Comparison of ENCODE assay signal across 28 cellular contexts in the genomic region with DNA sequence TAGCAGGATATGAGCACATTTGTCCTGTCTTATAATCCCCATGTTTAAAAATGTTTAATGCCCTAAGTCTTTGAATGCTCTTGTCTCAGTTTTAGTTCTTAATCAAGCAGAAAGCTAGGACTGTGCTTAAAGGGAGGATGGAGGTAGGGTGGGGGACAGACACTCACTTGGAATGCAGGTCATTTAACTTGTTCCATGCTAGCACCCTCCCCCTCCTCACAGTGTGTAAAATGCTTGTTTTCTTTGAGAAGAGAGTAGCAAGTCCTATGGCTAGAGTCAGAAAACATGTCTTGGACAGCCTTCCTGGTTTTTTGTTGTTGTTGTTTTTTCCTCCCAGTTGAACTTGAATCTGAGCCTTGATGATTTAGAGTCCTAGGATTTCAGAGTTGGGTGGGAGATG.
"Had no signal": no experiment of that assay in that cellular context is flagged by ENCODE, and none has a peak within 500 bp of the region (broad histone marks: within the 10 kb centered on the region; RNA-seq: fewer than 3 reads in every experiment).

No MANE protein-coding gene starts in this region.

- H3K36me3 ChIP-seq: ascending aorta, brain microvascular endothelial cell had no signal

- H3K9me3 Mint-ChIP-seq: activated CD4-positive, alpha-beta T cell treated with anti-CD3 and anti-CD28 coated beads, Interleukin-2, amount 10 ng/mL, durations not matched to agents 7 days and 5 days; activated naive CD4-positive, alpha-beta T cell treated with anti-CD3 and anti-CD28 coated beads, Interleukin-2, amount 10 ng/mL, durations not matched to agents 7 days and 5 days; activated naive CD8-positive, alpha-beta T cell treated with anti-CD3 and anti-CD28 coated beads, Interleukin-2, amount 10 ng/mL, durations not matched to agents 7 days and 5 days; activated T-cell treated with anti-CD3 and anti-CD28 coated beads, Interleukin-2, amount 50 U/mL, for 24 hours; central memory CD8-positive, alpha-beta T cell; dendritic cell treated with granulocyte-macrophage colony-stimulating factor and Interleukin-4, amounts not matched to agents 40 ng/mL and 50 ng/mL, for 4 days had no signal

- H3K27ac Mint-ChIP-seq: activated CD4-positive, alpha-beta memory T cell treated with anti-CD3 and anti-CD28 coated beads, Interleukin-2, amount 10 ng/mL, durations not matched to agents 7 days and 5 days; activated CD4-positive, alpha-beta T cell treated with anti-CD3 and anti-CD28 coated beads, Interleukin-2, amount 10 ng/mL, durations not matched to agents 7 days and 5 days; activated naive CD4-positive, alpha-beta T cell treated with anti-CD3 and anti-CD28 coated beads, Interleukin-2, amount 10 ng/mL, durations not matched to agents 7 days and 5 days; activated naive CD4-positive, alpha-beta T cell treated with anti-CD3 and anti-CD28 coated beads, Interleukin-2, amount 50 U/mL, for 72 hours; activated naive CD8-positive, alpha-beta T cell treated with anti-CD3 and anti-CD28 coated beads, Interleukin-2, amount 10 ng/mL, durations not matched to agents 7 days and 5 days; activated T-cell treated with anti-CD3 and anti-CD28 coated beads, Interleukin-2, amount 50 U/mL, for 24 hours; activated T-cell treated with anti-CD3 and anti-CD28 coated beads, Interleukin-2, amount 50 U/mL, for 72 hours; dendritic cell treated with granulocyte-macrophage colony-stimulating factor and Interleukin-4, amounts not matched to agents 40 ng/mL and 50 ng/mL, for 4 days; effector memory CD8-positive, alpha-beta T cell had no signal

- H3K4me3 ChIP-seq: ascending aorta, coronary artery, dorsolateral prefrontal cortex had no signal

- DNase-seq: activated CD4-positive, alpha-beta memory T cell treated with anti-CD3 and anti-CD28 coated beads, Interleukin-2, amount 10 ng/mL, durations not matched to agents 7 days and 5 days; activated CD4-positive, alpha-beta T cell treated with anti-CD3 and anti-CD28 coated beads for 1 hour; activated CD4-positive, alpha-beta T cell treated with anti-CD3 and anti-CD28 coated beads for 4 hours; activated CD4-positive, alpha-beta T cell treated with anti-CD3 and anti-CD28 coated beads, Interleukin-2, amount 10 ng/mL, durations not matched to agents 7 days and 5 days; activated CD4-positive, alpha-beta T cell treated with anti-CD3 and anti-CD28 coated beads, Interleukin-2, amount 50 U/mL, for 4 hours; activated CD8-positive, alpha-beta memory T cell treated with anti-CD3 and anti-CD28 coated beads, Interleukin-2, amount 50 U/mL, for 48 hours; activated gamma-delta T cell; activated naive CD4-positive, alpha-beta T cell; activated naive CD4-positive, alpha-beta T cell treated with anti-CD3 and anti-CD28 coated beads, Interleukin-2, amount 10 ng/mL, durations not matched to agents 7 days and 5 days; activated naive CD8-positive, alpha-beta T cell treated with anti-CD3 and anti-CD28 coated beads, Interleukin-2, amount 10 ng/mL, durations not matched to agents 7 days and 5 days; activated T-cell treated with anti-CD3 and anti-CD28 coated beads for 4 hours; activated T-cell treated with anti-CD3 and anti-CD28 coated beads, Interleukin-2, amount 50 U/mL, for 24 hours; activated T-cell treated with anti-CD3 and anti-CD28 coated beads, Interleukin-2, amount 50 U/mL, for 72 hours; brain microvascular endothelial cell; dorsolateral prefrontal cortex; effector CD4-positive, alpha-beta T cell; effector memory CD8-positive, alpha-beta T cell; foreskin fibroblast; head of caudate nucleus; T-helper 2 cell had no signal

- H3K4me1 ChIP-seq: ascending aorta had no signal

- FAIRE-seq: bronchial epithelial cell, frontal cortex had no signal

- H3K9me3 ChIP-seq: ascending aorta had no signal

- H3K27me3 ChIP-seq: ascending aorta, brain microvascular endothelial cell had no signal

- H3K27me3 Mint-ChIP-seq: activated CD4-positive, alpha-beta memory T cell treated with anti-CD3 and anti-CD28 coated beads, Interleukin-2, amount 10 ng/mL, durations not matched to agents 7 days and 5 days; activated CD4-positive, alpha-beta T cell treated with anti-CD3 and anti-CD28 coated beads, Interleukin-2, amount 10 ng/mL, durations not matched to agents 7 days and 5 days; activated naive CD4-positive, alpha-beta T cell treated with anti-CD3 and anti-CD28 coated beads, Interleukin-2, amount 10 ng/mL, durations not matched to agents 7 days and 5 days; activated naive CD8-positive, alpha-beta T cell treated with anti-CD3 and anti-CD28 coated beads, Interleukin-2, amount 10 ng/mL, durations not matched to agents 7 days and 5 days; dendritic cell treated with granulocyte-macrophage colony-stimulating factor and Interleukin-4, amounts not matched to agents 40 ng/mL and 50 ng/mL, for 4 days had no signal

- H3K4me3 Mint-ChIP-seq: activated CD4-positive, alpha-beta memory T cell treated with anti-CD3 and anti-CD28 coated beads, Interleukin-2, amount 10 ng/mL, durations not matched to agents 7 days and 5 days; activated CD4-positive, alpha-beta T cell treated with anti-CD3 and anti-CD28 coated beads, Interleukin-2, amount 10 ng/mL, durations not matched to agents 7 days and 5 days; activated naive CD4-positive, alpha-beta T cell treated with anti-CD3 and anti-CD28 coated beads, Interleukin-2, amount 10 ng/mL, durations not matched to agents 7 days and 5 days; activated naive CD8-positive, alpha-beta T cell treated with anti-CD3 and anti-CD28 coated beads, Interleukin-2, amount 10 ng/mL, durations not matched to agents 7 days and 5 days; activated T-cell treated with anti-CD3 and anti-CD28 coated beads, Interleukin-2, amount 50 U/mL, for 24 hours; activated T-cell treated with anti-CD3 and anti-CD28 coated beads, Interleukin-2, amount 50 U/mL, for 72 hours; central memory CD8-positive, alpha-beta T cell; dendritic cell treated with granulocyte-macrophage colony-stimulating factor and Interleukin-4, amounts not matched to agents 40 ng/mL and 50 ng/mL, for 4 days; effector memory CD8-positive, alpha-beta T cell had no signal

- ATAC-seq: activated naive CD4-positive, alpha-beta T cell treated with anti-CD3 and anti-CD28 coated beads, Interleukin-2, amount 50 U/mL, for 72 hours; activated T-cell treated with anti-CD3 and anti-CD28 coated beads, Interleukin-2, amount 50 U/mL, for 72 hours; effector memory CD8-positive, alpha-beta T cell had no signal

- H3K36me3 Mint-ChIP-seq: activated naive CD4-positive, alpha-beta T cell treated with anti-CD3 and anti-CD28 coated beads, Interleukin-2, amount 10 ng/mL, durations not matched to agents 7 days and 5 days; activated naive CD4-positive, alpha-beta T cell treated with anti-CD3 and anti-CD28 coated beads, Interleukin-2, amount 50 U/mL, for 72 hours; activated naive CD8-positive, alpha-beta T cell treated with anti-CD3 and anti-CD28 coated beads, Interleukin-2, amount 10 ng/mL, durations not matched to agents 7 days and 5 days had no signal

- H3K4me1 Mint-ChIP-seq: activated CD4-positive, alpha-beta memory T cell treated with anti-CD3 and anti-CD28 coated beads, Interleukin-2, amount 10 ng/mL, durations not matched to agents 7 days and 5 days; activated CD4-positive, alpha-beta T cell treated with anti-CD3 and anti-CD28 coated beads, Interleukin-2, amount 10 ng/mL, durations not matched to agents 7 days and 5 days; activated naive CD4-positive, alpha-beta T cell treated with anti-CD3 and anti-CD28 coated beads, Interleukin-2, amount 10 ng/mL, durations not matched to agents 7 days and 5 days; activated naive CD8-positive, alpha-beta T cell treated with anti-CD3 and anti-CD28 coated beads, Interleukin-2, amount 10 ng/mL, durations not matched to agents 7 days and 5 days; central memory CD8-positive, alpha-beta T cell had no signal

- H3K27ac ChIP-seq: ascending aorta, brain microvascular endothelial cell, coronary artery, dorsolateral prefrontal cortex, epithelial cell of prostate had no signal
